In genomic region chr9:128370752-128371621, GRCh38 we compare ENCODE assay signal across 8 cellular contexts. TPM values are rescaled to one million over a fixed set of nuclear protein-coding genes. Genes with fewer than 3 reads are reported as not detected.
DNase-seq lines count a peak whose midpoint lies in the region; ATAC-seq, FAIRE-seq and TF ChIP-seq lines count a peak whose summit lies in the region.

TSS of gene URM1 (plus strand) at chr9:128371374. CDS start at chr9:128371381, 7 bp downstream.

- no peaks in the 10 kb centered on the region for H3K9me3 ChIP-seq in HepG2 (ENCODE audit: low read length)

- DNase-seq in CD14-positive monocyte (ENCODE audit: low spot score) (peak; percentile 97), NCI-H774 (lab: John Stamatoyannopoulos, UW) (peak; percentile 98), dermis blood vessel endothelial cell (peak; percentile 96), HepG2 (ENCODE audit: low spot score) (peak; percentile 93)
- DNase-seq in activated CD4-positive, alpha-beta T cell treated with anti-CD3 and anti-CD28 coated beads, Interleukin-2, amount 50 U/mL, for 4 hours, result peak; percentile 94
- DNase-seq in stimulated activated CD4-positive, alpha-beta T cell treated with anti-CD3 and anti-CD28 coated beads, Interleukin-2, amount 100 ng/mL, for 48 hours, result peak; percentile 92 to 93

- peaks cover 18 to 29% of the 10 kb centered on the region in 2 donors for H3K36me3 Mint-ChIP-seq in CD14-positive monocyte

- TF ChIP-seq POLR2A in HepG2 (IDR thresholded peaks at IDR 0.05; ENCODE audit: insufficient read depth in 1 of 2, low read depth in 2 of 2, low read length in 2 of 2), result peak; percentile 75 to 90

- H3K4me3 Mint-ChIP-seq in CD14-positive monocyte, result peak within 1 kb of the TSS; percentile 89 to 96

- peak within 1 kb of the TSS; percentile 96 to 99 (median 98) for H3K27ac Mint-ChIP-seq in CD14-positive monocyte

- FAIRE-seq in HepG2 (lab: Jason Lieb, UNC), result peak; percentile 66

- TF ChIP-seq RAD21 in HepG2 (CRISPR knock-in tag; IDR thresholded peaks at IDR 0.05), result no peak

- H3K27ac ChIP-seq in HepG2 (ENCODE audit: extremely low read length, insufficient read depth, low read length), result peak within 1 kb of the TSS; percentile 69

- TF ChIP-seq CTCF in CD14-positive monocyte (IDR thresholded peaks at IDR 0.05), result no peak
- peak; percentile 33 for TF ChIP-seq CTCF in HepG2 (CRISPR knock-in tag; IDR thresholded peaks at IDR 0.05)

- H3K4me2 ChIP-seq in HepG2 (ENCODE audit: low read depth, low read length), result peak within 1 kb of the TSS; percentile 77

- CTCF ChIA-PET in HepG2 (lab: Yijun Ruan, JAX; ENCODE audit: low intra/inter-chr PET ratio, low total read pairs), result interaction anchor here (0.8 kb wide), 1 partner anchor 42 kb away, joined by 3 read pairs; no protein-coding TSS in a partner anchor

- intact Hi-C loops in CD14-positive monocyte (cut with micrococcal nuclease) (loop anchor here (2.0 to 10.0 kb wide), 4 partner anchors 46 to 94 kb away; partner anchors contain the start of genes COQ4 (in 2 of the 2), TRUB2 (in 2 of the 2), GOLGA2 (in 1 of the 2) and ODF2 (in 1 of the 2)), HepG2 (cut with micrococcal nuclease; ENCODE audit: unreplicated experiment) (loop anchor here (2.0 kb wide), 1 partner anchor 42 kb away; no protein-coding TSS in a partner anchor)

- BruUV-seq in HepG2 (replicated peaks; lab: Mats Ljungman, UMichigan), result TSS peak; percentile 99

- peaks cover 30% of the 10 kb centered on the region for H3K4me1 Mint-ChIP-seq in CD14-positive monocyte

- no peak for TF ChIP-seq EP300 in HepG2 (IDR thresholded peaks at IDR 0.05; ENCODE audit: low read depth in 2 of 2, low read length in 2 of 2)
- TF ChIP-seq EP300 in HepG2 (CRISPR knock-in tag; IDR thresholded peaks at IDR 0.05; ENCODE audit: borderline replicate concordance), result no peak

- peak within 1 kb of the TSS; percentile 95 for H3K9ac ChIP-seq in HepG2 (ENCODE audit: insufficient read depth, low read depth, low read length)

- H3K36me3 ChIP-seq in HepG2 (replicated peaks in 1 of 2; ENCODE audit: control insufficient read depth in 1 of 2, insufficient read depth in 2 of 2, low read length in 2 of 2), result peaks cover 1 to 13% of the 10 kb centered on the region in 2 experiments; a peak in 1 of 5 replicates

- POLR2A ChIA-PET in HepG2 (lab: Yijun Ruan, JAX), result interaction anchor here (0.6 to 1.9 kb wide), 15 partner anchors 9 to 95 kb away, joined by 3 to 19 read pairs (median 4); partner anchors contain the start of genes CERCAM, GOLGA2, ODF2 and SLC27A4

- no peak within 1 kb of the TSS for H2AFZ ChIP-seq in HepG2 (ENCODE audit: low read length)

- peak within 1 kb of the TSS; percentile 87 to 92 (median 92) for H3K4me3 ChIP-seq in HepG2 (replicated peaks in 1 of 3; ENCODE audit: insufficient read depth in 1 of 3, low read depth in 2 of 3, low read length in 3 of 3)

- H4K20me1 ChIP-seq in HepG2 (ENCODE audit: insufficient read depth, low read length), result no peaks in the 10 kb centered on the region

- H3K27me3 Mint-ChIP-seq in CD14-positive monocyte (ENCODE audit: low read depth in 3 of 3), result peaks cover 0 to 3% (median 0%) of the 10 kb centered on the region in 3 donors

- in situ Hi-C loops in HepG2 (cut with HindIII; ENCODE audit: extremely low pct_ligation_motif_present, low pct_unique_long_range_greater_than_20kb), result no loop called here

- H3K9me3 Mint-ChIP-seq in CD14-positive monocyte, result no peaks in the 10 kb centered on the region

- H3K79me2 ChIP-seq in HepG2 (ENCODE audit: insufficient read depth, low read length), result peaks cover 37% of the 10 kb centered on the region

- H3K27me3 ChIP-seq in HepG2 (ENCODE audit: control insufficient read depth in 1 of 2, insufficient read depth in 2 of 2, low read length in 2 of 2), result peaks cover 1 to 3% of the 10 kb centered on the region in 2 experiments; a peak in 2 of 5 replicates

- WGBS in HepG2 (ENCODE audit: low lambda C conversion rate), result 1% methylated on average over 43 of the region's 55 CpGs

- ATAC-seq in GM19397 (IDR thresholded peaks at IDR 0.05; ENCODE audit: unreplicated experiment), result peak; percentile 90
- peak; percentile 93 for ATAC-seq in HG03565 (IDR thresholded peaks at IDR 0.05; ENCODE audit: unreplicated experiment)
- peak; percentile 95 for ATAC-seq in HepG2

- H3K4me1 ChIP-seq in HepG2 (ENCODE audit: insufficient read depth, low read length), result peaks cover 15% of the 10 kb centered on the region

TF ChIP-seq in HepG2, 621 proteins besides CTCF, POLR2A, EP300 and RAD21 (continues in another document):
- TF ChIP-seq MAF1 (CRISPR knock-in tag; IDR thresholded peaks at IDR 0.05; ENCODE audit: borderline replicate concordance) (no peak), CREM (IDR thresholded peaks at IDR 0.05) (peak; percentile 72), CREM (CRISPR knock-in tag; IDR thresholded peaks at IDR 0.05) (no peak), ZNF550 (CRISPR knock-in tag; IDR thresholded peaks at IDR 0.05; ENCODE audit: borderline replicate concordance) (no peak), ZNF275 (CRISPR knock-in tag; IDR thresholded peaks at IDR 0.05; ENCODE audit: borderline replicate concordance) (0 out of 2 replicates have a peak, but pooled peaks have one; percentile 8), ELF4 (CRISPR knock-in tag; IDR thresholded peaks at IDR 0.05; ENCODE audit: borderline replicate concordance) (peak; percentile 30; the same call in 1 of the 2 replicates), HNRNPK (IDR thresholded peaks at IDR 0.05; ENCODE audit: low read depth, low read length, poor library complexity, severe bottlenecking) (peak; percentile 87), THYN1 (CRISPR knock-in tag; IDR thresholded peaks at IDR 0.05; ENCODE audit: borderline replicate concordance, low read depth) (no peak), ZNF740 (CRISPR knock-in tag; IDR thresholded peaks at IDR 0.05) (no peak), NR2C2 (CRISPR knock-in tag; IDR thresholded peaks at IDR 0.05; ENCODE audit: borderline replicate concordance) (peak; percentile 70; the same call in 1 of the 2 replicates), KDM5B (CRISPR knock-in tag; IDR thresholded peaks at IDR 0.05; ENCODE audit: borderline replicate concordance) (peak; percentile 53; the same call in 1 of the 2 replicates), HMG20A (CRISPR knock-in tag; IDR thresholded peaks at IDR 0.05; ENCODE audit: borderline replicate concordance) (no peak), ZNF678 (CRISPR knock-in tag; IDR thresholded peaks at IDR 0.05) (no peak), EED (CRISPR knock-in tag; IDR thresholded peaks at IDR 0.05) (no peak), ZNF709 (CRISPR knock-in tag; IDR thresholded peaks at IDR 0.05) (peak; percentile 47; the same call in 1 of the 2 replicates)

RNA-seq across cellular contexts. Expression of gene URM1, which starts in this region (rescaled TPM):
- polyA plus RNA-seq in CD14-positive monocyte (10 to 100 TPM; 37.5 to 39.7 TPM), HepG2 (2011; rRNA removed) (41.3 and 51.5 TPM in 2 replicates)
- total RNA-seq in dermis blood vessel endothelial cell (64.8 and 97.7 TPM in 2 replicates), HepG2 (2016; rRNA removed; fragmentation: Illumina TruSeq; extraction: Trizol) (37.1 and 42.1 TPM in 2 replicates)
- 7.2 and 8.5 TPM in 2 replicates for total RNA-seq in HepG2 (2016; cell fraction: cytosol; rRNA removed; fragmentation: Illumina TruSeq; extraction: Trizol; ENCODE audit: low read depth)
- 34.5 and 46.1 TPM in 2 replicates for total RNA-seq in HepG2 (2016; cell fraction: insoluble cytoplasmic fraction; rRNA removed; fragmentation: Illumina TruSeq; extraction: Trizol)
- 23.0 and 25.4 TPM in 2 replicates for total RNA-seq in HepG2 (2016; cell fraction: membrane; rRNA removed; fragmentation: Illumina TruSeq; extraction: Trizol)
- total RNA-seq in HepG2 (2016; cell fraction: nucleus; rRNA removed; fragmentation: Illumina TruSeq; extraction: Trizol), result 19.0 and 24.0 TPM in 2 replicates
- 28.0 and 37.2 TPM in 2 replicates for polyA plus RNA-seq in HepG2 (2011; cell fraction: cytosol; rRNA removed)
- 80.9 and 98.9 TPM in 2 replicates for polyA plus RNA-seq in HepG2 (2011; cell fraction: nucleus; rRNA removed)
- 44.2 and 48.1 TPM in 2 replicates for polyA plus RNA-seq in HepG2 (2012)
- polyA plus RNA-seq in HepG2 (2016; cell fraction: cytosol; fragmentation: Illumina TruSeq; extraction: Trizol; ENCODE audit: low read depth), result 12.6 and 15.0 TPM in 2 replicates
- polyA plus RNA-seq in HepG2 (2016; cell fraction: insoluble cytoplasmic fraction; fragmentation: Illumina TruSeq; extraction: Trizol; ENCODE audit: low read depth), result 55.0 and 56.0 TPM in 2 replicates
- polyA plus RNA-seq in HepG2 (2016; cell fraction: membrane; fragmentation: Illumina TruSeq; extraction: Trizol; ENCODE audit: low read depth), result 24.9 and 27.1 TPM in 2 replicates
- 49.6 and 53.8 TPM in 2 replicates for polyA plus RNA-seq in HepG2 (2016; cell fraction: nucleus; fragmentation: Illumina TruSeq; extraction: Trizol; ENCODE audit: insufficient read depth, low read depth)
- polyA minus RNA-seq in HepG2 (2011; rRNA and poly(A)+ RNA removed; ENCODE audit: low replicate concordance), result 55.9 and 116 TPM in 2 replicates
- polyA minus RNA-seq in HepG2 (2011; cell fraction: cytosol; rRNA and poly(A)+ RNA removed), result 13.8 and 16.4 TPM in 2 replicates
- polyA minus RNA-seq in HepG2 (2011; cell fraction: nucleus; rRNA and poly(A)+ RNA removed), result 11.3 and 16.7 TPM in 2 replicates

Comparison
In these comparisons a context has a peak if more than half of its experiments do, and no peak if none do; other contexts are left out.
1. Peak in every context shown above with its lines: DNase-seq, ATAC-seq, H3K4me3 ChIP-seq and H3K27ac ChIP-seq.